ENCODE assay signal across 16 cellular contexts in genomic region chr12:124595444-124595843, GRCh38. TPM values are rescaled to one million over a fixed set of nuclear protein-coding genes. Genes with fewer than 3 reads are reported as not detected.
DNase-seq lines count a peak whose midpoint lies in the region; ATAC-seq and TF ChIP-seq lines count a peak whose summit lies in the region.
"Had no signal": no experiment of that assay in that cellular context is flagged by ENCODE, and none has a peak within 500 bp of the region (broad histone marks: within the 10 kb centered on the region; RNA-seq: fewer than 3 reads in every experiment).

No MANE protein-coding gene starts in this region.

- peaks cover 14% of the 10 kb centered on the region for H3K4me1 ChIP-seq in foreskin keratinocyte

- intact Hi-C loops in lower leg skin (cut with DNase I; ENCODE audit: low total_unique reads): no loop called here

- H3K4me3 Mint-ChIP-seq in HFFc6 (no peak overlapping the region), T-helper 17 cell (peak overlapping the region; percentile 41)
- H3K4me3 Mint-ChIP-seq: CD14-positive monocyte; CD8-positive, alpha-beta T cell; GM23338; H9 had no signal

- H3K27ac ChIP-seq in foreskin keratinocyte: no peak overlapping the region
- H3K27ac ChIP-seq: 22Rv1, HL-60 had no signal

- no peaks in the 10 kb centered on the region; the same call in 1 of the 2 replicates for H3K9me3 Mint-ChIP-seq in HFFc6

- no peaks in the 10 kb centered on the region for H3K27me3 ChIP-seq in foreskin keratinocyte

- no peaks in the 10 kb centered on the region for H3K9me3 ChIP-seq in T-helper 17 cell (ENCODE audit: control insufficient read depth, low read length, poor library complexity, severe bottlenecking)

- 0 out of 2 replicates have a peak, but pooled peaks have one; percentile 9 for TF ChIP-seq CTCF in HFFc6 (IDR thresholded peaks at IDR 0.05)
- peak; percentile 28 for TF ChIP-seq CTCF in foreskin keratinocyte (conservative IDR thresholded peaks at IDR 0.05)
- TF ChIP-seq CTCF in lower leg skin (IDR thresholded peaks at IDR 0.05): no peak
- no peak for TF ChIP-seq CTCF in omental fat pad (IDR thresholded peaks at IDR 0.05)

- H3K27ac Mint-ChIP-seq in HFFc6 (no peak overlapping the region), T-helper 17 cell (no peak overlapping the region)
- H3K27ac Mint-ChIP-seq: CD14-positive monocyte; CD8-positive, alpha-beta T cell; GM23338 had no signal

- no peak for ATAC-seq in T-helper 17 cell
- ATAC-seq in foreskin keratinocyte: no peak
- no peak for ATAC-seq in HG02623 (IDR thresholded peaks at IDR 0.05; ENCODE audit: unreplicated experiment)
- ATAC-seq in omental fat pad (ENCODE audit: low FRiP score): no peak
- ATAC-seq: CD8-positive, alpha-beta T cell; GM12878; GM23338 had no signal

- no peak overlapping the region for H3K4me3 ChIP-seq in lower leg skin (ENCODE audit: low read depth, poor library complexity, severe bottlenecking)
- H3K4me3 ChIP-seq: GM12878, GM23338 had no signal

- H3K27me3 Mint-ChIP-seq in HFFc6 (ENCODE audit: insufficient read depth) (peaks cover 18% of the 10 kb centered on the region), T-helper 17 cell (peaks cover 19% of the 10 kb centered on the region)

- 86 to 88% methylated on average over 4 of the region's 4 CpGs for WGBS in lower leg skin, 2 donors

- H3K4me1 Mint-ChIP-seq in HFFc6 (ENCODE audit: low read depth) (peaks cover 38% of the 10 kb centered on the region), T-helper 17 cell (peaks cover 2% of the 10 kb centered on the region)
- H3K4me1 Mint-ChIP-seq: GM23338, H9 had no signal

- no peak for TF ChIP-seq POLR2A in lower leg skin (IDR thresholded peaks at IDR 0.05)

- DNase-seq in DMS53 (lab: John Stamatoyannopoulos, UW) (peak; percentile 18), DMS53 treated with DMSO at 0.1 percent for 48 hours (lab: John Stamatoyannopoulos, UW; ENCODE audit: unreplicated experiment) (no peak), HFFc6 (no peak), T-helper 17 cell (no peak), foreskin keratinocyte (no peak), lower leg skin (ENCODE audit: low spot score in 2 of 2) (no peak), omental fat pad (ENCODE audit: low spot score) (no peak)
- DNase-seq: CD8-positive, alpha-beta T cell; COR-L47; H9 had no signal

- peaks cover 8% of the 10 kb centered on the region for H3K36me3 Mint-ChIP-seq in HFFc6 (ENCODE audit: low read depth)
- H3K36me3 Mint-ChIP-seq in T-helper 17 cell (ENCODE audit: low read depth): peaks cover 2% of the 10 kb centered on the region
- H3K36me3 Mint-ChIP-seq: CD8-positive, alpha-beta T cell had no signal

RNA-seq across cellular contexts. Expression of gene NCOR2, which starts 28.0 kb away (rescaled TPM):
- total RNA-seq in HFFc6 (2021; fragmentation: NEBNext Ultra II Directional; extraction: Animal tissue kit (Norgen Biotek cat#: 25700)): 100 to 1,000 TPM; 237 to 249 (median 240) TPM
- total RNA-seq in T-helper 17 cell: 100 to 1,000 TPM; 107 to 119 TPM
- 49.8 and 61.0 TPM in 2 replicates for total RNA-seq in foreskin keratinocyte
- polyA plus RNA-seq in foreskin keratinocyte: 32.1 and 38.1 TPM in 2 replicates
- total RNA-seq in lower leg skin: 100 to 1,000 TPM in 3 of 4 donors, 10 to 100 TPM in 1; 92.1 to 262 (median 137) TPM
- 10 to 100 TPM; 53.4 to 85.3 (median 71.9) TPM for total RNA-seq in omental fat pad

Comparison
In these comparisons a context has a peak if more than half of its experiments do, and no peak if none do; other contexts are left out.
1. CTCF ChIP-seq: peak in HFFc6 (single experiment) and foreskin keratinocyte (single experiment); none in lower leg skin (0 of 3) and omental fat pad (0 of 3).